ENCODE assay signal across 1 cellular context in genomic region chrX:154717824-154718223, GRCh38.
TF ChIP-seq lines count a peak whose summit lies in the region.

No MANE protein-coding gene starts in this region.

TF ChIP-seq in K562, 482 proteins besides CTCF, POLR2A, EP300 and RAD21 (continued from another document and continues in another):
- TF ChIP-seq ZNF639 (CRISPR knock-in tag; conservative IDR thresholded peaks at IDR 0.05 in 1 of 2, IDR thresholded peaks at IDR 0.05 in 1 of 2) (no peak; a peak in 1 of 4 replicates), SIX5 (IDR thresholded peaks at IDR 0.05; ENCODE audit: borderline replicate concordance in 1 of 2, insufficient read depth in 1 of 2, low read depth in 1 of 2, low read length in 2 of 2) (no peak), MXI1 (IDR thresholded peaks at IDR 0.05; ENCODE audit: low read depth, low read length) (no peak), HNRNPLL (IDR thresholded peaks at IDR 0.05; ENCODE audit: low read depth, low read length, poor library complexity, severe bottlenecking) (no peak), ZNF655 (CRISPR knock-in tag; IDR thresholded peaks at IDR 0.05) (no peak), NFIC (IDR thresholded peaks at IDR 0.05) (peak; percentile 45), KAT7 (CRISPR knock-in tag; IDR thresholded peaks at IDR 0.05; ENCODE audit: borderline replicate concordance) (no peak), VEZF1 (CRISPR knock-in tag; IDR thresholded peaks at IDR 0.05) (no peak; the same call in 1 of the 2 replicates), PREB (CRISPR knock-in tag; IDR thresholded peaks at IDR 0.05) (no peak), CTBP1 (IDR thresholded peaks at IDR 0.05; ENCODE audit: borderline replicate concordance) (0 out of 2 replicates have a peak, but pooled peaks have one; percentile 26), PHF21A (IDR thresholded peaks at IDR 0.05; ENCODE audit: borderline replicate concordance, low read depth) (peak; percentile 17; the same call in 1 of the 2 replicates), SUPT5H (IDR thresholded peaks at IDR 0.05) (no peak), ZNF707 (CRISPR knock-in tag; conservative IDR thresholded peaks at IDR 0.05) (no peak), SMAD4 (CRISPR knock-in tag; conservative IDR thresholded peaks at IDR 0.05) (0 out of 2 replicates have a peak, but pooled peaks have one; percentile 31), ESRRA (IDR thresholded peaks at IDR 0.05; ENCODE audit: borderline replicate concordance, low read depth) (peak; percentile 100; the same call in 1 of the 2 replicates), MEF2A (IDR thresholded peaks at IDR 0.05; ENCODE audit: control insufficient read depth, low read depth, low read length) (no peak), MCM3 (IDR thresholded peaks at IDR 0.05) (no peak), ZNF766 (CRISPR knock-in tag; conservative IDR thresholded peaks at IDR 0.05) (no peak; the same call in 1 of the 2 replicates), SFPQ (IDR thresholded peaks at IDR 0.05; ENCODE audit: low read depth, low read length) (no peak), BRF2 (IDR thresholded peaks at IDR 0.05; ENCODE audit: borderline replicate concordance, insufficient read depth, insufficient read length) (no peak), ZNF431 (CRISPR knock-in tag; IDR thresholded peaks at IDR 0.05) (no peak), TBP (optimal IDR thresholded peaks at IDR 0.05; ENCODE audit: low read depth, low read length) (peak; percentile 32), STAT5A (IDR thresholded peaks at IDR 0.05; ENCODE audit: borderline replicate concordance, low read length) (no peak; the same call in 1 of the 2 replicates), ZFP30 (CRISPR knock-in tag; IDR thresholded peaks at IDR 0.05; ENCODE audit: borderline replicate concordance) (no peak), NCOA2 (IDR thresholded peaks at IDR 0.05; ENCODE audit: partially characterized antibody in 2 of 2) (no peak), GABPB2 (CRISPR knock-in tag; conservative IDR thresholded peaks at IDR 0.05) (no peak), ASH1L (IDR thresholded peaks at IDR 0.05; ENCODE audit: borderline replicate concordance, low read depth, partially characterized antibody) (peak; percentile 21), ZNF197 (CRISPR knock-in tag; IDR thresholded peaks at IDR 0.05; ENCODE audit: low read depth) (no peak), HNRNPL (IDR thresholded peaks at IDR 0.05; ENCODE audit: low read depth, low read length) (no peak), ZNF316 (IDR thresholded peaks at IDR 0.05) (no peak), CBFA2T2 (conservative IDR thresholded peaks at IDR 0.05) (no peak), GTF3C2 (IDR thresholded peaks at IDR 0.05; ENCODE audit: borderline replicate concordance, extremely low read depth, insufficient read length) (no peak), MNT (conservative IDR thresholded peaks at IDR 0.05) (peak; percentile 83 to 93), ZBTB34 (CRISPR knock-in tag; IDR thresholded peaks at IDR 0.05) (no peak), PATZ1 (CRISPR knock-in tag; IDR thresholded peaks at IDR 0.05; ENCODE audit: borderline replicate concordance) (no peak), ZNF212 (CRISPR knock-in tag; IDR thresholded peaks at IDR 0.05) (no peak), DLX4 (CRISPR knock-in tag; IDR thresholded peaks at IDR 0.05) (no peak), HDAC2 (IDR thresholded peaks at IDR 0.05) (no peak), SIN3A (IDR thresholded peaks at IDR 0.05; ENCODE audit: borderline replicate concordance in 2 of 2, control insufficient read depth in 1 of 2, low read depth in 2 of 2, low read length in 2 of 2) (peak; percentile 62 to 63; a peak in 1 of 4 replicates)
